Comparison of ENCODE assay signal across 14 cellular contexts in the genomic region with DNA sequence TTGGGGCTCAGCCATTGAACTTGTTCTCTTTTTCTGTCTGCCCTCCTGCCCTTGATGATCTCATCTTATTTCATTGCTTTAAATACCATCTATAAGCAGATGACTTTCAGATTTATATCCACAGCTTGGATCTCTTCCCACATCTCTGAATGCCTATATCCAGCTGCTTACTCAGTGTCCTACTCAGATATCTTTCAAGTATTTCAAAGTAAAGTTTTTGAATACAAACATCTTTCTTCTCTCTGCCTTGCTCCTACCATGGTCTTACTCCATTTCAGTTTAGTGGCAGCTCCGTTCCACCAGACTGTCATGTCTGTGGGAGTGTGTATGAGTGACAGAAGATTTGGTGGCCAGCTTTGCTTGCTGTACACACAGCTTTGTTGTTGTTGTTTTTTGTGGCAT. TPM values are rescaled to one million over a fixed set of nuclear protein-coding genes. Genes with fewer than 3 reads are reported as not detected.
A peak's percentile ranks its signal among the peaks of the same experiment; 100 is the strongest.
DNase-seq lines count a peak whose midpoint lies in the region; ATAC-seq, FAIRE-seq and TF ChIP-seq lines count a peak whose summit lies in the region.
"Had no signal": no experiment of that assay in that cellular context is flagged by ENCODE, and none has a peak within 500 bp of the region (broad histone marks: within the 10 kb centered on the region; RNA-seq: fewer than 3 reads in every experiment).

No MANE protein-coding gene starts in this region.

- no peak overlapping the region for H3K4me3 Mint-ChIP-seq in activated naive CD8-positive, alpha-beta T cell
- no peak overlapping the region for H3K4me3 Mint-ChIP-seq in activated naive CD8-positive, alpha-beta T cell treated with anti-CD3 and anti-CD28 coated beads for 36 hours
- H3K4me3 Mint-ChIP-seq in type B pancreatic cell = no peak overlapping the region
- no peak overlapping the region for H3K4me3 Mint-ChIP-seq in activated CD4-positive, alpha-beta memory T cell treated with anti-CD3 and anti-CD28 coated beads for 36 hours
- no peak overlapping the region for H3K4me3 Mint-ChIP-seq in activated T-cell treated with anti-CD3 and anti-CD28 coated beads, Interleukin-2, amount 50 U/mL, for 4 hours
- H3K4me3 Mint-ChIP-seq: activated CD4-positive, alpha-beta memory T cell treated with anti-CD3 and anti-CD28 coated beads, Interleukin-2, amount 10 ng/mL, durations not matched to agents 7 days and 5 days had no signal

- no peak for TF ChIP-seq CTCF in K562 (IDR thresholded peaks at IDR 0.05 in 2 of 3, conservative IDR thresholded peaks at IDR 0.05 in 1 of 3; ENCODE audit: insufficient read depth in 2 of 3, low read depth in 1 of 3, low read length in 3 of 3)
- no peak for TF ChIP-seq CTCF in type B pancreatic cell (conservative IDR thresholded peaks at IDR 0.05)

- peaks cover 59% of the 10 kb centered on the region for H3K4me1 Mint-ChIP-seq in activated naive CD8-positive, alpha-beta T cell (ENCODE audit: low read depth)
- peaks cover 43% of the 10 kb centered on the region for H3K4me1 Mint-ChIP-seq in activated naive CD8-positive, alpha-beta T cell treated with anti-CD3 and anti-CD28 coated beads for 36 hours
- H3K4me1 Mint-ChIP-seq in type B pancreatic cell (ENCODE audit: unreplicated experiment) = peaks cover 42% of the 10 kb centered on the region
- peaks cover 51% of the 10 kb centered on the region for H3K4me1 Mint-ChIP-seq in activated CD4-positive, alpha-beta memory T cell treated with anti-CD3 and anti-CD28 coated beads for 36 hours (ENCODE audit: low read depth)
- peaks cover 55% of the 10 kb centered on the region for H3K4me1 Mint-ChIP-seq in activated T-cell treated with anti-CD3 and anti-CD28 coated beads, Interleukin-2, amount 50 U/mL, for 4 hours (ENCODE audit: low read depth)

- no peak overlapping the region for H3K4me3 ChIP-seq in K562

- no peak for TF ChIP-seq RAD21 in K562 (CRISPR knock-in tag; conservative IDR thresholded peaks at IDR 0.05 in 1 of 2, IDR thresholded peaks at IDR 0.05 in 1 of 2)

- no peak overlapping the region for H3K9ac ChIP-seq in K562 (ENCODE audit: insufficient read depth in 1 of 2, low read depth in 2 of 2, low read length in 2 of 2)

- FAIRE-seq in K562 (lab: Jason Lieb, UNC) = no peak
- FAIRE-seq: G401.6, HepG2, islet of Langerhans had no signal

- CTCF ChIA-PET in K562 (lab: Yijun Ruan, JAX; ENCODE audit: low intra/inter-chr PET ratio) = no interaction called here
- CTCF ChIA-PET in activated CD4-positive, alpha-beta memory T cell treated with anti-CD3 and anti-CD28 coated beads for 36 hours (lab: Charles Lee) = no interaction called here

- H3K9me1 ChIP-seq in K562 (ENCODE audit: control insufficient read depth, insufficient read depth, low read length) = no peaks in the 10 kb centered on the region

- peaks cover 93% of the 10 kb centered on the region for H3K79me2 ChIP-seq in K562 (ENCODE audit: control insufficient read depth, insufficient read depth, low read length)

- DNase-seq in activated naive CD8-positive, alpha-beta T cell treated with anti-CD3 and anti-CD28 coated beads for 36 hours = no peak
- no peak for DNase-seq in K562 (ENCODE audit: extremely low read depth in 1 of 4, low spot score in 3 of 4)
- DNase-seq in iris pigment epithelial cell (ENCODE audit: low read depth) = peak; percentile 81
- no peak for DNase-seq in type B pancreatic cell (ENCODE audit: extremely low spot score, unreplicated experiment)
- no peak for DNase-seq in activated CD4-positive, alpha-beta memory T cell treated with anti-CD3 and anti-CD28 coated beads for 36 hours
- DNase-seq in activated T-cell treated with anti-CD3 and anti-CD28 coated beads, Interleukin-2, amount 50 U/mL, for 4 hours = no peak
- DNase-seq: activated CD4-positive, alpha-beta memory T cell treated with anti-CD3 and anti-CD28 coated beads, Interleukin-2, amount 10 ng/mL, durations not matched to agents 7 days and 5 days; stimulated activated CD4-positive, alpha-beta T cell treated with anti-CD3 and anti-CD28 coated beads, Interleukin-4, amount 100 ng/mL, for 24 hours had no signal

- 0 out of 3 replicates have a peak overlapping the region, but pooled peaks have one; percentile 8 for H3K27ac ChIP-seq in K562 (ENCODE audit: extremely low read depth, low read depth, low read length)
- H3K27ac ChIP-seq: neutrophil had no signal

- intact Hi-C loops in K562 (cut with micrococcal nuclease) = no loop called here
- intact Hi-C loops in activated CD4-positive, alpha-beta memory T cell treated with anti-CD3 and anti-CD28 coated beads for 36 hours (cut with micrococcal nuclease) = no loop called here

- no TSS peak for BruUV-seq in K562 (replicated peaks; lab: Mats Ljungman, UMichigan)

- H3K4me2 ChIP-seq in K562 (ENCODE audit: insufficient read depth, low read length) = no peak overlapping the region; the same call in 1 of the 2 replicates

- POLR2A ChIA-PET in K562 (lab: Yijun Ruan, JAX) = interaction anchor here (0.5 to 1.2 kb wide), 7 partner anchors 10 to 60 kb away, joined by 3 to 6 read pairs (median 3); no protein-coding TSS in a partner anchor
- POLR2A ChIA-PET in activated CD4-positive, alpha-beta memory T cell treated with anti-CD3 and anti-CD28 coated beads for 36 hours (lab: Charles Lee) = interaction anchor here (0.7 kb wide), 1 partner anchor 34 kb away, joined by 3 read pairs; no protein-coding TSS in a partner anchor

- peaks cover 20% of the 10 kb centered on the region; the same call in 1 of the 2 replicates for H4K20me1 ChIP-seq in K562 (replicated peaks; ENCODE audit: control insufficient read depth, insufficient read depth, low read length)

- TF ChIP-seq EP300 in K562 (IDR thresholded peaks at IDR 0.05; ENCODE audit: low read length) = no peak

- no peaks in the 10 kb centered on the region for H3K9me3 ChIP-seq in K562 (replicated peaks; ENCODE audit: control insufficient read depth, insufficient read depth, low read depth, low read length)
- H3K9me3 ChIP-seq: neutrophil had no signal

- H2AFZ ChIP-seq in K562 (ENCODE audit: low read depth, low read length) = no peak overlapping the region

- H3K4me1 ChIP-seq in K562 (replicated peaks in 1 of 2; ENCODE audit: control insufficient read depth in 2 of 2, insufficient read depth in 2 of 2, low read length in 2 of 2) = peaks cover 15 to 33% of the 10 kb centered on the region in 2 experiments

- H3K27ac Mint-ChIP-seq in activated naive CD8-positive, alpha-beta T cell = peak overlapping the region; percentile 59
- H3K27ac Mint-ChIP-seq in activated naive CD8-positive, alpha-beta T cell treated with anti-CD3 and anti-CD28 coated beads for 36 hours = no peak overlapping the region
- H3K27ac Mint-ChIP-seq in type B pancreatic cell = peak overlapping the region; percentile 2
- no peak overlapping the region for H3K27ac Mint-ChIP-seq in activated CD4-positive, alpha-beta memory T cell treated with anti-CD3 and anti-CD28 coated beads for 36 hours
- H3K27ac Mint-ChIP-seq: activated CD4-positive, alpha-beta memory T cell treated with anti-CD3 and anti-CD28 coated beads, Interleukin-2, amount 10 ng/mL, durations not matched to agents 7 days and 5 days had no signal

- no peaks in the 10 kb centered on the region for H3K27me3 ChIP-seq in K562 (ENCODE audit: control insufficient read depth in 2 of 2, insufficient read depth in 2 of 2, low read length in 2 of 2)
- H3K27me3 ChIP-seq: neutrophil had no signal

- H3K36me3 Mint-ChIP-seq in activated naive CD8-positive, alpha-beta T cell = peaks cover 6% of the 10 kb centered on the region
- H3K36me3 Mint-ChIP-seq in activated naive CD8-positive, alpha-beta T cell treated with anti-CD3 and anti-CD28 coated beads for 36 hours = peaks cover 7% of the 10 kb centered on the region
- H3K36me3 Mint-ChIP-seq in type B pancreatic cell = peaks cover 16% of the 10 kb centered on the region
- no peaks in the 10 kb centered on the region for H3K36me3 Mint-ChIP-seq in activated CD4-positive, alpha-beta memory T cell treated with anti-CD3 and anti-CD28 coated beads for 36 hours
- H3K36me3 Mint-ChIP-seq in activated T-cell treated with anti-CD3 and anti-CD28 coated beads, Interleukin-2, amount 50 U/mL, for 4 hours (ENCODE audit: insufficient read depth) = peaks cover 9% of the 10 kb centered on the region

- TF ChIP-seq POLR2A in K562 (conservative IDR thresholded peaks at IDR 0.05) = no peak

- 14% methylated on average over 1 of the region's 1 CpG for WGBS in K562 (ENCODE audit: insufficient coverage, low coverage, missing lambda C conversion rate)

- ATAC-seq in K562 = no peak
- no peak for ATAC-seq in activated T-cell treated with anti-CD3 and anti-CD28 coated beads, Interleukin-2, amount 50 U/mL, for 4 hours
- no peak for ATAC-seq in HG03045 (IDR thresholded peaks at IDR 0.05; ENCODE audit: unreplicated experiment)
- ATAC-seq: HepG2 had no signal

- no peaks in the 10 kb centered on the region for H3K27me3 Mint-ChIP-seq in activated naive CD8-positive, alpha-beta T cell
- H3K27me3 Mint-ChIP-seq in activated naive CD8-positive, alpha-beta T cell treated with anti-CD3 and anti-CD28 coated beads for 36 hours = no peaks in the 10 kb centered on the region
- H3K27me3 Mint-ChIP-seq in type B pancreatic cell = no peaks in the 10 kb centered on the region
- no peaks in the 10 kb centered on the region for H3K27me3 Mint-ChIP-seq in activated CD4-positive, alpha-beta memory T cell treated with anti-CD3 and anti-CD28 coated beads for 36 hours
- no peaks in the 10 kb centered on the region for H3K27me3 Mint-ChIP-seq in activated T-cell treated with anti-CD3 and anti-CD28 coated beads, Interleukin-2, amount 50 U/mL, for 4 hours (ENCODE audit: low read depth)
- H3K27me3 Mint-ChIP-seq: activated CD4-positive, alpha-beta memory T cell treated with anti-CD3 and anti-CD28 coated beads, Interleukin-2, amount 10 ng/mL, durations not matched to agents 7 days and 5 days had no signal

- in situ Hi-C loops in K562 (cut with MboI) = no loop called here

- peaks cover 3% of the 10 kb centered on the region; the same call in 1 of the 3 replicates for H3K36me3 ChIP-seq in K562 (ENCODE audit: control insufficient read depth, insufficient read depth, low read length)

- no peaks in the 10 kb centered on the region for H3K9me3 Mint-ChIP-seq in activated naive CD8-positive, alpha-beta T cell (ENCODE audit: low read depth)
- no peaks in the 10 kb centered on the region for H3K9me3 Mint-ChIP-seq in activated naive CD8-positive, alpha-beta T cell treated with anti-CD3 and anti-CD28 coated beads for 36 hours
- peaks cover 10% of the 10 kb centered on the region for H3K9me3 Mint-ChIP-seq in type B pancreatic cell
- H3K9me3 Mint-ChIP-seq in activated CD4-positive, alpha-beta memory T cell treated with anti-CD3 and anti-CD28 coated beads for 36 hours = no peaks in the 10 kb centered on the region
- no peaks in the 10 kb centered on the region for H3K9me3 Mint-ChIP-seq in activated T-cell treated with anti-CD3 and anti-CD28 coated beads, Interleukin-2, amount 50 U/mL, for 4 hours
- H3K9me3 Mint-ChIP-seq: activated CD4-positive, alpha-beta memory T cell treated with anti-CD3 and anti-CD28 coated beads, Interleukin-2, amount 10 ng/mL, durations not matched to agents 7 days and 5 days had no signal

RNA-seq across cellular contexts. Expression of a gene that starts 59.7 kb away (rescaled TPM):
- total RNA-seq in activated naive CD8-positive, alpha-beta T cell treated with anti-CD3 and anti-CD28 coated beads for 36 hours = 10 to 100 TPM; 38.3 to 41.1 TPM
- total RNA-seq in K562 (2011; cell fraction: chromatin; rRNA removed; ENCODE audit: low replicate concordance) = 112 and 233 TPM in 2 replicates
- 51.4 and 66.5 TPM in 2 replicates for total RNA-seq in K562 (2011; cell fraction: nucleolus; rRNA removed)
- 75.7 and 89.3 TPM in 2 replicates for total RNA-seq in K562 (2011; cell fraction: nucleoplasm; rRNA removed)
- total RNA-seq in K562 (2014; rRNA removed) (27.9 and 41.7 TPM in 2 replicates), K562 (2014; rRNA removed; fragmentation: Illumina TruSeq; extraction: Trizol) (62.1 and 80.5 TPM in 2 replicates), K562 (2015; rRNA removed; fragmentation: Illumina TruSeq; extraction: Trizol) (66.1 and 72.8 TPM in 2 replicates), K562 (2021) (47.5 and 50.8 TPM in 2 replicates), type B pancreatic cell (ENCODE audit: low replicate concordance) (57.5 and 60.2 TPM in 2 replicates)
- polyA plus RNA-seq in K562 (2011; rRNA removed) (37.9 and 56.9 TPM in 2 replicates), K562 (2014; fragmentation: Illumina TruSeq; extraction: Trizol) (39.0 and 40.6 TPM in 2 replicates), K562 (2014; fragmentation: Nextera tagmentation; extraction: Ambion mirVana) (10 to 100 TPM; 11.9 to 12.1 TPM), K562 (2014; rRNA removed) (38.6 and 40.4 TPM in 2 replicates)
- polyA plus RNA-seq in K562 (2011; cell fraction: cytosol; rRNA removed) = 11.3 and 18.9 TPM in 2 replicates
- polyA plus RNA-seq in K562 (2011; cell fraction: nucleus; rRNA removed) = 35.7 and 43.4 TPM in 2 replicates
- 21.0 and 29.0 TPM in 2 replicates for polyA plus RNA-seq in K562 (2012)
- 120 and 130 TPM in 2 replicates for polyA minus RNA-seq in K562 (2011; rRNA and poly(A)+ RNA removed)
- 29.4 and 46.2 TPM in 2 replicates for polyA minus RNA-seq in K562 (2011; cell fraction: cytosol; rRNA and poly(A)+ RNA removed)
- 102 and 130 TPM in 2 replicates for polyA minus RNA-seq in K562 (2011; cell fraction: nucleus; rRNA and poly(A)+ RNA removed)
- 10 to 100 TPM; 42.6 to 47.0 TPM for total RNA-seq in activated CD4-positive, alpha-beta memory T cell treated with anti-CD3 and anti-CD28 coated beads for 36 hours
- total RNA-seq in activated T-cell treated with anti-CD3 and anti-CD28 coated beads, Interleukin-2, amount 50 U/mL, for 4 hours = 10 to 100 TPM; 27.6 to 33.3 (median 28.2) TPM

Comparison
In these comparisons a context has a peak if more than half of its experiments do, and no peak if none do; other contexts are left out.
1. H3K27ac Mint-ChIP-seq: peak in activated naive CD8-positive, alpha-beta T cell (single experiment) and type B pancreatic cell (single experiment); none in activated naive CD8-positive, alpha-beta T cell treated with anti-CD3 and anti-CD28 coated beads for 36 hours (single experiment) and activated CD4-positive, alpha-beta memory T cell treated with anti-CD3 and anti-CD28 coated beads for 36 hours (single experiment).